Comparison of ENCODE assay signal across 1 cellular context in genomic region chr20:23132930-23133559, GRCh38.
A peak's percentile ranks its signal among the peaks of the same experiment; 100 is the strongest.
TF ChIP-seq lines count a peak whose summit lies in the region.

No MANE protein-coding gene starts in this region.

TF ChIP-seq in K562, 482 proteins besides CTCF, POLR2A, EP300 and RAD21 (continued from another document and continues in another):
- TF ChIP-seq E2F6 (IDR thresholded peaks at IDR 0.05; ENCODE audit: borderline replicate concordance in 1 of 2, extremely low read depth in 1 of 2, insufficient read depth in 1 of 2, insufficient read length in 1 of 2, low read depth in 1 of 2, low read length in 1 of 2, poor library complexity in 1 of 2, severe bottlenecking in 1 of 2), result no peak
- peak; percentile 42 for TF ChIP-seq MEIS2 (IDR thresholded peaks at IDR 0.05; ENCODE audit: partially characterized antibody)
- TF ChIP-seq NFATC3 (IDR thresholded peaks at IDR 0.05), result 0 out of 2 replicates have a peak, but pooled peaks have one; percentile 2
- no peak for TF ChIP-seq HIVEP1 (CRISPR knock-in tag; IDR thresholded peaks at IDR 0.05)
- no peak for TF ChIP-seq ID3 (CRISPR knock-in tag; IDR thresholded peaks at IDR 0.05)
- peak; percentile 73; the same call in 1 of the 2 replicates for TF ChIP-seq ID3 (tag; IDR thresholded peaks at IDR 0.05)
- TF ChIP-seq ZNF239 (CRISPR knock-in tag; IDR thresholded peaks at IDR 0.05), result no peak
- no peak for TF ChIP-seq ZNF124 (CRISPR knock-in tag; IDR thresholded peaks at IDR 0.05)
- TF ChIP-seq ZNF518B (CRISPR knock-in tag; IDR thresholded peaks at IDR 0.05), result no peak
- no peak for TF ChIP-seq ZNF197 (CRISPR knock-in tag; IDR thresholded peaks at IDR 0.05; ENCODE audit: low read depth)
- TF ChIP-seq MAZ (CRISPR knock-in tag; conservative IDR thresholded peaks at IDR 0.05 in 1 of 2, IDR thresholded peaks at IDR 0.05 in 1 of 2), result peak; percentile 20 to 88; a peak in 2 of 4 replicates
- TF ChIP-seq BCLAF1 (IDR thresholded peaks at IDR 0.05; ENCODE audit: borderline replicate concordance in 1 of 2, control insufficient read depth in 1 of 2, low read depth in 2 of 2, low read length in 1 of 2), result no peak
- peak; percentile 93 for TF ChIP-seq CBFA2T2 (conservative IDR thresholded peaks at IDR 0.05)
- TF ChIP-seq FOXO4 (CRISPR knock-in tag; IDR thresholded peaks at IDR 0.05), result no peak
- peak; percentile 63 for TF ChIP-seq NR2C1 (IDR thresholded peaks at IDR 0.05)
- TF ChIP-seq NR2C1 (tag; IDR thresholded peaks at IDR 0.05), result peak; percentile 81
- peak in 1 of 2 experiments; percentile 50; a peak in 1 of 4 replicates for TF ChIP-seq ARNT (IDR thresholded peaks at IDR 0.05)
- no peak for TF ChIP-seq CBX3 (IDR thresholded peaks at IDR 0.05; ENCODE audit: borderline replicate concordance in 1 of 2, low read length in 2 of 2)
- peak; percentile 45; the same call in 1 of the 2 replicates for TF ChIP-seq NCOA6 (IDR thresholded peaks at IDR 0.05)
- no peak for TF ChIP-seq FOXJ2 (tag; IDR thresholded peaks at IDR 0.05)
- no peak for TF ChIP-seq CBFB (CRISPR knock-in tag; IDR thresholded peaks at IDR 0.05)
- no peak for TF ChIP-seq ATF1 (CRISPR knock-in tag; IDR thresholded peaks at IDR 0.05)
- peak; percentile 59; the same call in 1 of the 2 replicates for TF ChIP-seq ATF1 (tag; IDR thresholded peaks at IDR 0.05)
- peak; percentile 76; the same call in 1 of the 2 replicates for TF ChIP-seq ZNF589 (CRISPR knock-in tag; IDR thresholded peaks at IDR 0.05; ENCODE audit: low read depth)
- TF ChIP-seq E2F3 (CRISPR knock-in tag; IDR thresholded peaks at IDR 0.05), result no peak
- TF ChIP-seq SMAD3 (CRISPR knock-in tag; conservative IDR thresholded peaks at IDR 0.05), result no peak
- TF ChIP-seq POLR2G (IDR thresholded peaks at IDR 0.05; ENCODE audit: low read depth, low read length), result no peak
- no peak for TF ChIP-seq CHD2 (IDR thresholded peaks at IDR 0.05; ENCODE audit: low read depth, low read length)
- no peak for TF ChIP-seq KLF1 (tag; IDR thresholded peaks at IDR 0.05)
- TF ChIP-seq NFYB (IDR thresholded peaks at IDR 0.05; ENCODE audit: extremely low read depth, insufficient read length), result no peak
- TF ChIP-seq E2F5 (CRISPR knock-in tag; IDR thresholded peaks at IDR 0.05), result no peak
- TF ChIP-seq ELF1 (tag; IDR thresholded peaks at IDR 0.05), result peak; percentile 40; the same call in 1 of the 2 replicates
- TF ChIP-seq ASH1L (IDR thresholded peaks at IDR 0.05; ENCODE audit: borderline replicate concordance, low read depth, partially characterized antibody), result no peak
- TF ChIP-seq U2AF1 (optimal IDR thresholded peaks at IDR 0.05; ENCODE audit: low read depth, low read length), result no peak
- peak; percentile 68 for TF ChIP-seq CHD1 (IDR thresholded peaks at IDR 0.05; ENCODE audit: low read length)
- TF ChIP-seq RNF2 (IDR thresholded peaks at IDR 0.05), result peak; percentile 75; the same call in 1 of the 2 replicates
- no peak for TF ChIP-seq CHAMP1 (IDR thresholded peaks at IDR 0.05)
- no peak; the same call in 1 of the 2 replicates for TF ChIP-seq ZKSCAN8 (CRISPR knock-in tag; IDR thresholded peaks at IDR 0.05)
- no peak for TF ChIP-seq SNRNP70 (optimal IDR thresholded peaks at IDR 0.05; ENCODE audit: low read depth, low read length)
- TF ChIP-seq DNMT1 (IDR thresholded peaks at IDR 0.05), result no peak
- 0 out of 2 replicates have a peak, but pooled peaks have one; percentile 8 for TF ChIP-seq ZBTB5 (IDR thresholded peaks at IDR 0.05)
- peak; percentile 69 to 78 for TF ChIP-seq NCOA2 (IDR thresholded peaks at IDR 0.05; ENCODE audit: partially characterized antibody in 2 of 2)
- TF ChIP-seq ZBTB17 (CRISPR knock-in tag; IDR thresholded peaks at IDR 0.05), result no peak
- no peak for TF ChIP-seq KAT8 (IDR thresholded peaks at IDR 0.05; ENCODE audit: low read depth)
- TF ChIP-seq ZBTB12 (CRISPR knock-in tag; IDR thresholded peaks at IDR 0.05), result no peak
- TF ChIP-seq SETDB1 (IDR thresholded peaks at IDR 0.05; ENCODE audit: low read length), result no peak
- TF ChIP-seq NEUROD1 (IDR thresholded peaks at IDR 0.05; ENCODE audit: borderline replicate concordance, low read depth, low read length, partially characterized antibody), result peak; percentile 82
- TF ChIP-seq HDAC3 (IDR thresholded peaks at IDR 0.05; ENCODE audit: borderline replicate concordance, partially characterized antibody), result peak; percentile 86
- TF ChIP-seq CBFA2T3 (IDR thresholded peaks at IDR 0.05), result peak; percentile 95
- TF ChIP-seq SMARCE1 (IDR thresholded peaks at IDR 0.05), result peak; percentile 82; the same call in 1 of the 2 replicates
- no peak for TF ChIP-seq ZNF707 (CRISPR knock-in tag; conservative IDR thresholded peaks at IDR 0.05)
- TF ChIP-seq ETV6 (IDR thresholded peaks at IDR 0.05; ENCODE audit: borderline replicate concordance in 1 of 2, low read depth in 2 of 2, low read length in 1 of 2), result peak in 1 of 2 experiments; percentile 70; a peak in 1 of 4 replicates
- no peak for TF ChIP-seq ETV6 (CRISPR knock-in tag; IDR thresholded peaks at IDR 0.05; ENCODE audit: borderline replicate concordance)
- TF ChIP-seq PTRF (tag; IDR thresholded peaks at IDR 0.05), result no peak
- TF ChIP-seq MLX (CRISPR knock-in tag; conservative IDR thresholded peaks at IDR 0.05), result no peak
- TF ChIP-seq CREM (IDR thresholded peaks at IDR 0.05; ENCODE audit: low read depth), result peak; percentile 77
- TF ChIP-seq ZKSCAN3 (CRISPR knock-in tag; IDR thresholded peaks at IDR 0.05), result no peak
- TF ChIP-seq DPF2 (IDR thresholded peaks at IDR 0.05), result peak; percentile 82
